8 cellular contexts compared by ENCODE assay signal in genomic region chr7:7565746-7566650, GRCh38. TPM values are rescaled to one million over a fixed set of nuclear protein-coding genes. Genes with fewer than 3 reads are reported as not detected.
DNase-seq lines count a peak whose midpoint lies in the region; ATAC-seq and TF ChIP-seq lines count a peak whose summit lies in the region.

No MANE protein-coding gene starts in this region.

- no peaks in the 10 kb centered on the region for H3K9me3 Mint-ChIP-seq in activated naive CD8-positive, alpha-beta T cell treated with anti-CD3 and anti-CD28 coated beads, Interleukin-2, amount 50 U/mL, for 24 hours
- no peaks in the 10 kb centered on the region for H3K9me3 Mint-ChIP-seq in activated naive CD8-positive, alpha-beta T cell treated with anti-CD3 and anti-CD28 coated beads for 36 hours

- POLR2A ChIA-PET in RWPE1 (lab: Yijun Ruan, JAX; ENCODE audit: low non-redundant PET) = interaction anchor here (0.6 kb wide), 1 partner anchor 20 kb away, joined by 4 read pairs; no protein-coding TSS in a partner anchor

- H3K27ac ChIP-seq in RWPE1 (peak overlapping the region; percentile 88), heart right ventricle (peak overlapping the region; percentile 48 to 97 (median 94)), spleen (peak overlapping the region; percentile 93 to 98 (median 96))

- no peak overlapping the region for H3K4me3 Mint-ChIP-seq in activated naive CD8-positive, alpha-beta T cell treated with anti-CD3 and anti-CD28 coated beads, Interleukin-2, amount 50 U/mL, for 24 hours
- H3K4me3 Mint-ChIP-seq in activated naive CD8-positive, alpha-beta T cell treated with anti-CD3 and anti-CD28 coated beads for 36 hours = no peak overlapping the region

- H3K9me3 ChIP-seq in heart right ventricle = peaks cover 0 to 3% (median 0%) of the 10 kb centered on the region in 11 donors
- H3K9me3 ChIP-seq in spleen = peaks cover 0 to 4% (median 0%) of the 10 kb centered on the region in 8 donors

- CTCF ChIA-PET in RWPE1 (lab: Yijun Ruan, JAX) = interaction anchor here (0.6 to 0.7 kb wide), 2 partner anchors 127 to 703 kb away, joined by 3 read pairs; no protein-coding TSS in a partner anchor

- H3K36me3 Mint-ChIP-seq in activated naive CD8-positive, alpha-beta T cell treated with anti-CD3 and anti-CD28 coated beads, Interleukin-2, amount 50 U/mL, for 24 hours (ENCODE audit: low read depth) = peaks cover 25% of the 10 kb centered on the region
- peaks cover 30% of the 10 kb centered on the region for H3K36me3 Mint-ChIP-seq in activated naive CD8-positive, alpha-beta T cell treated with anti-CD3 and anti-CD28 coated beads for 36 hours

- intact Hi-C loops in heart right ventricle (cut with DNase I) = loop anchor here in 3 of 10 donors (1.0 to 10.0 kb wide), 4 partner anchors 75 to 402 kb away; partner anchors contain the start of genes UMAD1 (in 2 of the 3) and GLCCI1 (in 1 of the 3)
- intact Hi-C loops in spleen (cut with DNase I; ENCODE audit: low total_unique reads) = no loop called here

- peaks cover 33% of the 10 kb centered on the region for H3K4me1 Mint-ChIP-seq in activated naive CD8-positive, alpha-beta T cell treated with anti-CD3 and anti-CD28 coated beads, Interleukin-2, amount 50 U/mL, for 24 hours
- peaks cover 28% of the 10 kb centered on the region for H3K4me1 Mint-ChIP-seq in activated naive CD8-positive, alpha-beta T cell treated with anti-CD3 and anti-CD28 coated beads for 36 hours

- H3K27me3 ChIP-seq in heart right ventricle = no peaks in the 10 kb centered on the region
- H3K27me3 ChIP-seq in spleen (replicated peaks in 1 of 7) = no peaks in the 10 kb centered on the region

- H3K27me3 Mint-ChIP-seq in activated naive CD8-positive, alpha-beta T cell treated with anti-CD3 and anti-CD28 coated beads, Interleukin-2, amount 50 U/mL, for 24 hours = no peaks in the 10 kb centered on the region
- H3K27me3 Mint-ChIP-seq in activated naive CD8-positive, alpha-beta T cell treated with anti-CD3 and anti-CD28 coated beads for 36 hours = no peaks in the 10 kb centered on the region

- no peak for TF ChIP-seq POLR2A in spleen (IDR thresholded peaks at IDR 0.05)

- TF ChIP-seq CTCF in RWPE1 (conservative IDR thresholded peaks at IDR 0.05; ENCODE audit: low read depth) (no peak), heart right ventricle (IDR thresholded peaks at IDR 0.05) (no peak), spleen (IDR thresholded peaks at IDR 0.05 in 8 of 11, conservative IDR thresholded peaks at IDR 0.05 in 3 of 11) (no peak)

- peak; percentile 1 for ATAC-seq in activated naive CD8-positive, alpha-beta T cell treated with anti-CD3 and anti-CD28 coated beads, Interleukin-2, amount 50 U/mL, for 24 hours
- peak; percentile 13 for ATAC-seq in HG03025 (IDR thresholded peaks at IDR 0.05; ENCODE audit: low FRiP score, unreplicated experiment)
- peak in 3 of 8 donors; percentile 1 to 25 (median 10) for ATAC-seq in heart right ventricle

- no peak overlapping the region for H3K27ac Mint-ChIP-seq in activated naive CD8-positive, alpha-beta T cell treated with anti-CD3 and anti-CD28 coated beads, Interleukin-2, amount 50 U/mL, for 24 hours
- H3K27ac Mint-ChIP-seq in activated naive CD8-positive, alpha-beta T cell treated with anti-CD3 and anti-CD28 coated beads for 36 hours = no peak overlapping the region

- H3K36me3 ChIP-seq in heart right ventricle (no peaks in the 10 kb centered on the region), spleen (no peaks in the 10 kb centered on the region)

- no peak for DNase-seq in activated naive CD8-positive, alpha-beta T cell treated with anti-CD3 and anti-CD28 coated beads, Interleukin-2, amount 50 U/mL, for 24 hours
- DNase-seq in activated naive CD8-positive, alpha-beta T cell treated with anti-CD3 and anti-CD28 coated beads for 36 hours = no peak
- DNase-seq in RWPE1 (ENCODE audit: low spot score) (peak; percentile 64), heart right ventricle (no peak), spleen (peak; percentile 81), NCI-H1694 treated with DMSO at 0.1 percent for 48 hours (lab: John Stamatoyannopoulos, UW) (no peak), NOMO-1 treated with dmso at 0.1 percent for 144 hours (lab: John Stamatoyannopoulos, UW; ENCODE audit: unreplicated experiment) (no peak)

- 92 to 93% methylated on average over 26 of the region's 26 CpGs for WGBS in heart right ventricle, 2 donors
- WGBS in spleen, 5 donors = 93 to 95% (median 93%) methylated on average over 26 of the region's 26 CpGs

- peak overlapping the region; percentile 63 to 97 (median 82) for H3K4me3 ChIP-seq in heart right ventricle
- peak overlapping the region; percentile 63 to 83 (median 68) for H3K4me3 ChIP-seq in spleen

- peaks cover 8 to 52% (median 19%) of the 10 kb centered on the region in 9 donors for H3K4me1 ChIP-seq in heart right ventricle
- H3K4me1 ChIP-seq in spleen = peaks cover 6 to 58% (median 46%) of the 10 kb centered on the region in 6 donors

RNA-seq across cellular contexts. Expression of gene MIOS, which starts 0.7 kb away (rescaled TPM):
- 10 to 100 TPM; 55.3 to 60.2 TPM for total RNA-seq in activated naive CD8-positive, alpha-beta T cell treated with anti-CD3 and anti-CD28 coated beads for 36 hours
- 10 to 100 TPM; 15.7 to 28.8 (median 20.8) TPM for total RNA-seq in heart right ventricle
- polyA plus RNA-seq in heart right ventricle = 10 to 100 TPM in 1 of 2 donors, 1 to 10 TPM in 1; 8.9 to 14.0 TPM
- 100 to 1,000 TPM in 1 of 7 donors, 10 to 100 TPM in 6; 36.5 to 104 (median 49.5) TPM for total RNA-seq in spleen
- 10 to 100 TPM; 18.0 to 21.0 (median 18.9) TPM for polyA plus RNA-seq in spleen

RNA-seq across cellular contexts. Expression of gene COL28A1, which starts 30.3 kb away (rescaled TPM):
- under 1 TPM in 1 of 2 experiments, not detected in 1; 0.04 TPM for total RNA-seq in activated naive CD8-positive, alpha-beta T cell treated with anti-CD3 and anti-CD28 coated beads for 36 hours
- total RNA-seq in heart right ventricle = 1 to 10 TPM in 9 of 10 donors, under 1 TPM in 1; 0.88 to 8.1 (median 1.5) TPM
- polyA plus RNA-seq in heart right ventricle = 1 to 10 TPM in 1 of 2 donors, under 1 TPM in 1; 0.35 to 4.0 TPM
- under 1 TPM; 0.20 to 0.94 (median 0.66) TPM for total RNA-seq in spleen
- polyA plus RNA-seq in spleen = 1 to 10 TPM in 1 of 3 donors, under 1 TPM in 2; 0.08 to 1.6 (median 0.28) TPM

Comparison
In these comparisons a context has a peak if more than half of its experiments do, and no peak if none do; other contexts are left out.
1. DNase-seq: peak in RWPE1 (single experiment) and spleen (single experiment); none in activated naive CD8-positive, alpha-beta T cell treated with anti-CD3 and anti-CD28 coated beads, Interleukin-2, amount 50 U/mL, for 24 hours (single experiment), activated naive CD8-positive, alpha-beta T cell treated with anti-CD3 and anti-CD28 coated beads for 36 hours (single experiment), heart right ventricle (0 of 2), NCI-H1694 treated with DMSO at 0.1 percent for 48 hours (single experiment) and NOMO-1 treated with dmso at 0.1 percent for 144 hours (single experiment).
2. Peak in every context shown above with its lines, with median percentiles within 50 percentile points of each other: H3K27ac ChIP-seq.